8 cellular contexts compared by ENCODE assay signal in genomic region chr20:37095609-37096414, GRCh38. TPM values are rescaled to one million over a fixed set of nuclear protein-coding genes. Genes with fewer than 3 reads are reported as not detected.
DNase-seq lines count a peak whose midpoint lies in the region; ATAC-seq and TF ChIP-seq lines count a peak whose summit lies in the region.

A gene with protein sequence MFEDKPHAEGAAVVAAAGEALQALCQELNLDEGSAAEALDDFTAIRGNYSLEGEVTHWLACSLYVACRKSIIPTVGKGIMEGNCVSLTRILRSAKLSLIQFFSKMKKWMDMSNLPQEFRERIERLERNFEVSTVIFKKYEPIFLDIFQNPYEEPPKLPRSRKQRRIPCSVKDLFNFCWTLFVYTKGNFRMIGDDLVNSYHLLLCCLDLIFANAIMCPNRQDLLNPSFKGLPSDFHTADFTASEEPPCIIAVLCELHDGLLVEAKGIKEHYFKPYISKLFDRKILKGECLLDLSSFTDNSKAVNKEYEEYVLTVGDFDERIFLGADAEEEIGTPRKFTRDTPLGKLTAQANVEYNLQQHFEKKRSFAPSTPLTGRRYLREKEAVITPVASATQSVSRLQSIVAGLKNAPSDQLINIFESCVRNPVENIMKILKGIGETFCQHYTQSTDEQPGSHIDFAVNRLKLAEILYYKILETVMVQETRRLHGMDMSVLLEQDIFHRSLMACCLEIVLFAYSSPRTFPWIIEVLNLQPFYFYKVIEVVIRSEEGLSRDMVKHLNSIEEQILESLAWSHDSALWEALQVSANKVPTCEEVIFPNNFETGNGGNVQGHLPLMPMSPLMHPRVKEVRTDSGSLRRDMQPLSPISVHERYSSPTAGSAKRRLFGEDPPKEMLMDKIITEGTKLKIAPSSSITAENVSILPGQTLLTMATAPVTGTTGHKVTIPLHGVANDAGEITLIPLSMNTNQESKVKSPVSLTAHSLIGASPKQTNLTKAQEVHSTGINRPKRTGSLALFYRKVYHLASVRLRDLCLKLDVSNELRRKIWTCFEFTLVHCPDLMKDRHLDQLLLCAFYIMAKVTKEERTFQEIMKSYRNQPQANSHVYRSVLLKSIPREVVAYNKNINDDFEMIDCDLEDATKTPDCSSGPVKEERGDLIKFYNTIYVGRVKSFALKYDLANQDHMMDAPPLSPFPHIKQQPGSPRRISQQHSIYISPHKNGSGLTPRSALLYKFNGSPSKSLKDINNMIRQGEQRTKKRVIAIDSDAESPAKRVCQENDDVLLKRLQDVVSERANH (minus strand): TSS chr20:37095997. CDS start chr20:37095928, 69 bp downstream.

- TSS peak; percentile 40 for BruUV-seq in A673 (replicated peaks; lab: Mats Ljungman, UMichigan)

- H3K27ac Mint-ChIP-seq in WTC11, result peak within 1 kb of the TSS; percentile 100

- CTCF ChIA-PET in A673 (lab: Charles Lee) (interaction anchor here (0.6 kb wide), 1 partner anchor 372 kb away, joined by 4 read pairs; no protein-coding TSS in a partner anchor), WTC11 (lab: Charles Lee) (interaction anchor here (0.6 to 1.6 kb wide), 7 partner anchors 16 to 259 kb away, joined by 3 to 9 read pairs (median 4); partner anchors contain the start of genes MROH8 and RPN2)

- H3K9me3 ChIP-seq in A673 (ENCODE audit: low read depth, low read length, poor library complexity, severe bottlenecking), result no peaks in the 10 kb centered on the region
- no peaks in the 10 kb centered on the region for H3K9me3 ChIP-seq in spleen

- TF ChIP-seq POLR2A in spleen (IDR thresholded peaks at IDR 0.05), result peak in 1 of 3 donors; percentile 31

- H3K4me1 Mint-ChIP-seq in WTC11, result peaks cover 23% of the 10 kb centered on the region

- H3K36me3 ChIP-seq in A673 (ENCODE audit: insufficient read depth, low read length, poor library complexity, severe bottlenecking) (peaks cover 30% of the 10 kb centered on the region), spleen (peaks cover 0 to 16% (median 0%) of the 10 kb centered on the region in 6 donors)

- peaks cover 16% of the 10 kb centered on the region for H3K36me3 Mint-ChIP-seq in WTC11

- peaks cover 14% of the 10 kb centered on the region for H3K4me1 ChIP-seq in A673 (ENCODE audit: insufficient read depth, low read length, poor library complexity, severe bottlenecking)
- peaks cover 13 to 45% (median 20%) of the 10 kb centered on the region in 6 donors for H3K4me1 ChIP-seq in spleen

- intact Hi-C loops in A673 (cut with micrococcal nuclease; ENCODE audit: unreplicated experiment) (no loop called here), spleen (cut with DNase I; ENCODE audit: low total_unique reads) (loop anchor here (10.0 kb wide), 1 partner anchor 79 kb away; the partner anchor contains the start of genes MROH8 and RPN2)

- 0 to 1% (median 1%) methylated on average over 38 to 58 of the region's 58 CpGs for WGBS in spleen, 5 donors

- peak within 1 kb of the TSS; percentile 58 for H3K4me3 ChIP-seq in A673 (ENCODE audit: low read depth, low read length, poor library complexity, severe bottlenecking)
- H3K4me3 ChIP-seq in spleen, result peak within 1 kb of the TSS; percentile 63 to 100 (median 90)

- POLR2A ChIA-PET in A673 (lab: Charles Lee; ENCODE audit: low non-redundant PET), result interaction anchor here (0.6 kb wide), 1 partner anchor 168 kb away, joined by 3 read pairs; no protein-coding TSS in a partner anchor
- POLR2A ChIA-PET in WTC11 (lab: Charles Lee), result interaction anchor here (1.0 to 1.9 kb wide), 4 partner anchors 15 to 83 kb away, joined by 4 to 19 read pairs (median 6); partner anchors contain the start of genes MROH8 and RPN2

- TF ChIP-seq CTCF in A673 (conservative IDR thresholded peaks at IDR 0.05; ENCODE audit: low read depth, low read length), result peak; percentile 38; the same call in 1 of the 2 replicates
- TF ChIP-seq CTCF in WTC11 (IDR thresholded peaks at IDR 0.05), result no peak
- TF ChIP-seq CTCF in spleen (IDR thresholded peaks at IDR 0.05 in 8 of 11, conservative IDR thresholded peaks at IDR 0.05 in 3 of 11), result peak in 10 of 11 experiments; percentile 25 to 72 (median 57)

- H3K4me3 Mint-ChIP-seq in WTC11, result peak within 1 kb of the TSS; percentile 95

- no peaks in the 10 kb centered on the region for H3K27me3 ChIP-seq in A673 (replicated peaks; ENCODE audit: insufficient read depth, low read depth, low read length, poor library complexity)
- no peaks in the 10 kb centered on the region for H3K27me3 ChIP-seq in spleen (replicated peaks in 1 of 7)

- no peaks in the 10 kb centered on the region for H3K27me3 Mint-ChIP-seq in WTC11 (ENCODE audit: low read depth)

- ATAC-seq in GM18873 (IDR thresholded peaks at IDR 0.05; ENCODE audit: low FRiP score, unreplicated experiment), result peak; percentile 47
- ATAC-seq in HG03139 (IDR thresholded peaks at IDR 0.05; ENCODE audit: unreplicated experiment), result peak; percentile 72
- ATAC-seq in WTC11, result peak; percentile 93

- no peaks in the 10 kb centered on the region for H3K9me3 Mint-ChIP-seq in WTC11

- DNase-seq in A673 (ENCODE audit: low spot score), result peak; percentile 96
- peak; percentile 96 for DNase-seq in NCI-H2227 (lab: John Stamatoyannopoulos, UW; ENCODE audit: unreplicated experiment)
- DNase-seq in WTC11 (ENCODE audit: low spot score), result peak; percentile 91
- peak in 60 of 61 donors; percentile 18 to 94 (median 80) for DNase-seq in caudate nucleus (lab: John Stamatoyannopoulos, UW)
- DNase-seq in inferior parietal cortex (ENCODE audit: extremely low spot score), result peak; percentile 88
- DNase-seq in spleen, result peak; percentile 95

- peak within 1 kb of the TSS; percentile 97 for H3K27ac ChIP-seq in A673 (ENCODE audit: low read depth, low read length, poor library complexity, severe bottlenecking)
- H3K27ac ChIP-seq in caudate nucleus (ENCODE audit: low read depth, low read length), result peak within 1 kb of the TSS; percentile 67
- H3K27ac ChIP-seq in spleen, result peak within 1 kb of the TSS; percentile 31 to 91 (median 74)

TF ChIP-seq in WTC11, 78 proteins besides CTCF, POLR2A, EP300 and RAD21 (continues in another document):
- TF ChIP-seq EMX1 (CRISPR knock-in tag; IDR thresholded peaks at IDR 0.05) (0 out of 2 replicates have a peak, but pooled peaks have one; percentile 82), OVOL2 (CRISPR knock-in tag; IDR thresholded peaks at IDR 0.05; ENCODE audit: borderline replicate concordance) (no peak), ETV6 (CRISPR knock-in tag; IDR thresholded peaks at IDR 0.05) (peak; percentile 40; the same call in 1 of the 2 replicates), RELA (CRISPR knock-in tag; IDR thresholded peaks at IDR 0.05; ENCODE audit: borderline replicate concordance) (peak; percentile 80; the same call in 1 of the 2 replicates), ZNF317 (CRISPR knock-in tag; IDR thresholded peaks at IDR 0.05; ENCODE audit: borderline replicate concordance, low read depth) (no peak), USF1 (CRISPR knock-in tag; IDR thresholded peaks at IDR 0.05) (0 out of 2 replicates have a peak, but pooled peaks have one; percentile 24), ZMAT4 (CRISPR knock-in tag; IDR thresholded peaks at IDR 0.05) (no peak), CBFB (CRISPR knock-in tag; IDR thresholded peaks at IDR 0.05; ENCODE audit: low read depth) (peak; percentile 86; the same call in 1 of the 2 replicates), ATF1 (CRISPR knock-in tag; IDR thresholded peaks at IDR 0.05) (0 out of 2 replicates have a peak, but pooled peaks have one; percentile 26), ESRRA (CRISPR knock-in tag; IDR thresholded peaks at IDR 0.05; ENCODE audit: borderline replicate concordance) (0 out of 2 replicates have a peak, but pooled peaks have one; percentile 48), NFE2L1 (CRISPR knock-in tag; IDR thresholded peaks at IDR 0.05) (peak; percentile 90), FOXJ3 (CRISPR knock-in tag; IDR thresholded peaks at IDR 0.05; ENCODE audit: borderline replicate concordance) (no peak)
- TF ChIP-seq, protein P1, sequence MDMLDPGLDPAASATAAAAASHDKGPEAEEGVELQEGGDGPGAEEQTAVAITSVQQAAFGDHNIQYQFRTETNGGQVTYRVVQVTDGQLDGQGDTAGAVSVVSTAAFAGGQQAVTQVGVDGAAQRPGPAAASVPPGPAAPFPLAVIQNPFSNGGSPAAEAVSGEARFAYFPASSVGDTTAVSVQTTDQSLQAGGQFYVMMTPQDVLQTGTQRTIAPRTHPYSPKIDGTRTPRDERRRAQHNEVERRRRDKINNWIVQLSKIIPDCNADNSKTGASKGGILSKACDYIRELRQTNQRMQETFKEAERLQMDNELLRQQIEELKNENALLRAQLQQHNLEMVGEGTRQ (CRISPR knock-in tag; IDR thresholded peaks at IDR 0.05), result 0 out of 2 replicates have a peak, but pooled peaks have one; percentile 32
- TF ChIP-seq, protein P2, sequence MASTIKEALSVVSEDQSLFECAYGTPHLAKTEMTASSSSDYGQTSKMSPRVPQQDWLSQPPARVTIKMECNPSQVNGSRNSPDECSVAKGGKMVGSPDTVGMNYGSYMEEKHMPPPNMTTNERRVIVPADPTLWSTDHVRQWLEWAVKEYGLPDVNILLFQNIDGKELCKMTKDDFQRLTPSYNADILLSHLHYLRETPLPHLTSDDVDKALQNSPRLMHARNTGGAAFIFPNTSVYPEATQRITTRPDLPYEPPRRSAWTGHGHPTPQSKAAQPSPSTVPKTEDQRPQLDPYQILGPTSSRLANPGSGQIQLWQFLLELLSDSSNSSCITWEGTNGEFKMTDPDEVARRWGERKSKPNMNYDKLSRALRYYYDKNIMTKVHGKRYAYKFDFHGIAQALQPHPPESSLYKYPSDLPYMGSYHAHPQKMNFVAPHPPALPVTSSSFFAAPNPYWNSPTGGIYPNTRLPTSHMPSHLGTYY (CRISPR knock-in tag; IDR thresholded peaks at IDR 0.05), result no peak

RNA-seq across cellular contexts. Expression of the gene that starts here (rescaled TPM):
- total RNA-seq in A673 (2021), result 28.8 and 30.2 TPM in 2 replicates
- total RNA-seq in WTC11 (2021), result 10.5 to 13.2 TPM (median 11.1 TPM) in 3 replicates
- total RNA-seq in spleen, result 10 to 100 TPM in 6 of 7 donors, 1 to 10 TPM in 1; 8.9 to 18.8 (median 12.1) TPM
- 1 to 10 TPM; 1.8 to 2.7 (median 2.4) TPM for polyA plus RNA-seq in spleen

Comparison
In these comparisons a context has a peak if more than half of its experiments do, and no peak if none do; other contexts are left out.
1. Peak in every context shown above with its lines: DNase-seq, ATAC-seq, H3K4me3 ChIP-seq and H3K27ac ChIP-seq.